Comparison of ENCODE assay signal across 15 cellular contexts in genomic region chr20:37915434-37915787, GRCh38. TPM values are rescaled to one million over a fixed set of nuclear protein-coding genes. Genes with fewer than 3 reads are reported as not detected.
A peak's percentile ranks its signal among the peaks of the same experiment; 100 is the strongest.
DNase-seq lines count a peak whose midpoint lies in the region; ATAC-seq and TF ChIP-seq lines count a peak whose summit lies in the region.
"Had no signal": no experiment of that assay in that cellular context is flagged by ENCODE, and none has a peak within 500 bp of the region (broad histone marks: within the 10 kb centered on the region; RNA-seq: fewer than 3 reads in every experiment).

No MANE protein-coding gene starts in this region.

- peak; percentile 10 for ATAC-seq in gastroesophageal sphincter

- H2BK120ac ChIP-seq in neuronal stem cell (ENCODE audit: low read depth, low read length), result peak overlapping the region; percentile 97

- intact Hi-C loops in posterior cingulate gyrus (cut with DNase I), result no loop called here

- H3K14ac ChIP-seq in neuronal stem cell (ENCODE audit: low read length), result no peak overlapping the region

- H3K4me1 ChIP-seq in ES-I3 (ENCODE audit: insufficient read depth, low read length), result peaks cover 40% of the 10 kb centered on the region
- H3K4me1 ChIP-seq in gastroesophageal sphincter, result peaks cover 0 to 44% (median 14%) of the 10 kb centered on the region in 3 donors
- H3K4me1 ChIP-seq in neuronal stem cell (ENCODE audit: control insufficient read depth in 2 of 2, insufficient read depth in 1 of 2, low read depth in 1 of 2, low read length in 2 of 2), result peaks cover 45 to 48% of the 10 kb centered on the region in 2 donors
- H3K4me1 ChIP-seq: Caco-2, colonic mucosa had no signal

- H3K9me3 ChIP-seq in ES-I3 (ENCODE audit: control insufficient read depth, insufficient read depth, low read length) (no peaks in the 10 kb centered on the region), gastroesophageal sphincter (no peaks in the 10 kb centered on the region), neuronal stem cell (replicated peaks in 1 of 2; ENCODE audit: control insufficient read depth in 2 of 2, insufficient read depth in 1 of 2, low read depth in 1 of 2, low read length in 2 of 2) (peaks cover 0 to 3% of the 10 kb centered on the region in 2 donors)
- H3K9me3 ChIP-seq: Caco-2, colonic mucosa, lower lobe of right lung, MG63 had no signal

- H2BK5ac ChIP-seq in neuronal stem cell (ENCODE audit: low read length), result peak overlapping the region; percentile 83

- H3K23ac ChIP-seq in neuronal stem cell (ENCODE audit: low read depth, low read length, poor library complexity), result no peak overlapping the region

- H4K8ac ChIP-seq in neuronal stem cell (ENCODE audit: low read depth, low read length), result no peak overlapping the region

- WGBS in gastroesophageal sphincter (ENCODE audit: low coverage in 1 of 2), 2 donors, result no CpG with 5 or more reads among the region's 10 CpGs
- no CpG with 5 or more reads among the region's 10 CpGs for WGBS in neuronal stem cell (ENCODE audit: extremely low coverage in 2 of 2, insufficient read length in 2 of 2, insufficient replicate concordance in 1 of 2), 2 donors

- peak overlapping the region; percentile 61 for H2AK5ac ChIP-seq in neuronal stem cell (ENCODE audit: low read depth, low read length)

- TF ChIP-seq POLR2A in gastroesophageal sphincter (IDR thresholded peaks at IDR 0.05), result no peak

- peak overlapping the region; percentile 90 for H3K4ac ChIP-seq in neuronal stem cell (ENCODE audit: low read length)

- H3K4me3 ChIP-seq in gastroesophageal sphincter (peak overlapping the region in 1 of 2 donors; percentile 41), neuronal stem cell (ENCODE audit: low read length in 2 of 2) (peak overlapping the region in 1 of 2 donors; percentile 48)
- H3K4me3 ChIP-seq: MG63 had no signal

- DNase-seq in NCI-H2171 treated with DMSO at 0.1 percent for 48 hours (lab: John Stamatoyannopoulos, UW) (peak; percentile 72), neuronal stem cell (ENCODE audit: low spot score) (no peak), COLO829 (ENCODE audit: low spot score) (no peak), NCI-H526 treated with DMSO at 0.1 percent for 48 hours (lab: John Stamatoyannopoulos, UW) (no peak), posterior cingulate gyrus (no peak)
- DNase-seq: colonic mucosa; EL; foreskin melanocyte; lower lobe of right lung; MG63; NCI-H446 treated with DMSO at 0.1 percent for 48 hours; stimulated activated CD4-positive, alpha-beta T cell treated with anti-CD3 and anti-CD28 coated beads, Interleukin-1b, Interleukin-23, amount 100 ng/mL, for 48 hours had no signal

- H3K27me3 ChIP-seq in gastroesophageal sphincter (peaks cover 53% of the 10 kb centered on the region), neuronal stem cell (ENCODE audit: control insufficient read depth in 3 of 3, insufficient read depth in 3 of 3, low read depth in 1 of 3, low read length in 3 of 3) (peaks cover 0 to 3% (median 0%) of the 10 kb centered on the region in 3 experiments)

- peak overlapping the region; percentile 91 for H2AFZ ChIP-seq in neuronal stem cell (ENCODE audit: low read length)

- H3K18ac ChIP-seq in neuronal stem cell (ENCODE audit: low read length), result peak overlapping the region; percentile 93

- peak overlapping the region; percentile 68 for H3K4me2 ChIP-seq in neuronal stem cell (ENCODE audit: insufficient read depth, low read length, poor library complexity, severe bottlenecking)

- H4K91ac ChIP-seq in neuronal stem cell (ENCODE audit: low read depth, low read length, poor library complexity), result no peak overlapping the region

- H3K9ac ChIP-seq in ES-I3 (ENCODE audit: low read depth, low read length) (peak overlapping the region; percentile 48), neuronal stem cell (ENCODE audit: low read depth, low read length, poor library complexity) (peak overlapping the region; percentile 57)

- TF ChIP-seq EP300 in gastroesophageal sphincter (IDR thresholded peaks at IDR 0.05), result no peak

- H3K79me1 ChIP-seq in neuronal stem cell (ENCODE audit: low read depth, low read length), result peaks cover 1% of the 10 kb centered on the region

- peak overlapping the region; percentile 23 for H2BK12ac ChIP-seq in neuronal stem cell (ENCODE audit: low read length)

- H3K36me3 ChIP-seq in ES-I3 (ENCODE audit: insufficient read depth, low read length) (no peaks in the 10 kb centered on the region), gastroesophageal sphincter (no peaks in the 10 kb centered on the region), neuronal stem cell (replicated peaks in 1 of 2; ENCODE audit: control insufficient read depth in 2 of 2, insufficient read depth in 2 of 2, low read length in 2 of 2) (peaks cover 0 to 2% of the 10 kb centered on the region in 2 donors)
- H3K36me3 ChIP-seq: colonic mucosa, lower lobe of right lung, MG63 had no signal

- H2BK15ac ChIP-seq in neuronal stem cell (ENCODE audit: low read length), result peak overlapping the region; percentile 90

- H3K27ac ChIP-seq in gastroesophageal sphincter (peak overlapping the region in 3 of 4 donors; percentile 69 to 70 (median 70)), neuronal stem cell (replicated peaks; ENCODE audit: low read length) (peak overlapping the region; percentile 95)
- H3K27ac ChIP-seq: colonic mucosa, lower lobe of right lung had no signal

- TF ChIP-seq CTCF in gastroesophageal sphincter (IDR thresholded peaks at IDR 0.05), result no peak

RNA-seq across cellular contexts. Expression of gene VSTM2L, which starts 12.5 kb away (rescaled TPM):
- total RNA-seq in gastroesophageal sphincter, result 1 to 10 TPM in 3 of 4 donors, under 1 TPM in 1; 0.94 to 8.5 (median 7.0) TPM
- 9.1 TPM for polyA plus RNA-seq in neuronal stem cell (2013, experiment 1 of 2)
- 8.0 TPM for polyA plus RNA-seq in neuronal stem cell (2013, experiment 2 of 2)
- total RNA-seq: Caco-2 had no signal
